Comparison of ENCODE assay signal across 27 cellular contexts in genomic region chr6:81789303-81789702, GRCh38. TPM values are rescaled to one million over a fixed set of nuclear protein-coding genes. Genes with fewer than 3 reads are reported as not detected.
"Had no signal": no experiment of that assay in that cellular context is flagged by ENCODE, and none has a peak within 500 bp of the region (broad histone marks: within the 10 kb centered on the region; RNA-seq: fewer than 3 reads in every experiment).

No MANE protein-coding gene starts in this region.

- H3K27ac Mint-ChIP-seq: activated CD4-positive, alpha-beta memory T cell treated with anti-CD3 and anti-CD28 coated beads for 36 hours; activated CD4-positive, alpha-beta T cell treated with anti-CD3 and anti-CD28 coated beads, Interleukin-2, amount 10 ng/mL, durations not matched to agents 7 days and 5 days; activated naive CD4-positive, alpha-beta T cell treated with anti-CD3 and anti-CD28 coated beads, Interleukin-2, amount 50 U/mL, for 72 hours; activated naive CD8-positive, alpha-beta T cell treated with anti-CD3 and anti-CD28 coated beads, Interleukin-2, amount 50 U/mL, for 24 hours had no signal

- H3K36me3 Mint-ChIP-seq: activated CD4-positive, alpha-beta memory T cell treated with anti-CD3 and anti-CD28 coated beads for 36 hours; activated naive CD4-positive, alpha-beta T cell treated with anti-CD3 and anti-CD28 coated beads, Interleukin-2, amount 50 U/mL, for 72 hours had no signal

- H3K27me3 Mint-ChIP-seq: activated CD4-positive, alpha-beta T cell treated with anti-CD3 and anti-CD28 coated beads, Interleukin-2, amount 10 ng/mL, durations not matched to agents 7 days and 5 days; central memory CD8-positive, alpha-beta T cell had no signal

- H3K4me1 Mint-ChIP-seq: activated CD4-positive, alpha-beta T cell treated with anti-CD3 and anti-CD28 coated beads, Interleukin-2, amount 10 ng/mL, durations not matched to agents 7 days and 5 days; activated naive CD8-positive, alpha-beta T cell treated with anti-CD3 and anti-CD28 coated beads, Interleukin-2, amount 50 U/mL, for 24 hours; central memory CD8-positive, alpha-beta T cell had no signal

- H3K9me3 ChIP-seq: ascending aorta, body of pancreas had no signal

- H3K27ac ChIP-seq: ascending aorta had no signal

- H3K4me3 Mint-ChIP-seq: activated CD4-positive, alpha-beta memory T cell treated with anti-CD3 and anti-CD28 coated beads for 36 hours; activated CD4-positive, alpha-beta T cell treated with anti-CD3 and anti-CD28 coated beads, Interleukin-2, amount 10 ng/mL, durations not matched to agents 7 days and 5 days; activated naive CD8-positive, alpha-beta T cell treated with anti-CD3 and anti-CD28 coated beads, Interleukin-2, amount 50 U/mL, for 24 hours; activated T-cell treated with anti-CD3 and anti-CD28 coated beads, Interleukin-2, amount 50 U/mL, for 4 hours; central memory CD8-positive, alpha-beta T cell had no signal

- DNase-seq: activated CD4-positive, alpha-beta memory T cell treated with anti-CD3 and anti-CD28 coated beads for 36 hours; activated CD4-positive, alpha-beta T cell treated with anti-CD3 and anti-CD28 coated beads, Interleukin-2, amount 10 ng/mL, durations not matched to agents 7 days and 5 days; activated CD4-positive, CD25-positive, alpha-beta regulatory T cell; activated CD8-positive, alpha-beta memory T cell treated with anti-CD3 and anti-CD28 coated beads for 24 hours; activated effector memory CD4-positive, alpha-beta T cell treated with anti-CD3 and anti-CD28 coated beads, Interleukin-2, amount 50 U/mL, for 16 hours; activated naive CD4-positive, alpha-beta T cell treated with Interleukin-2 at 50 U/mL for 16 hours; activated naive CD8-positive, alpha-beta T cell treated with anti-CD3 and anti-CD28 coated beads, Interleukin-2, amount 50 U/mL, for 24 hours; activated T-cell treated with anti-CD3 and anti-CD28 coated beads, Interleukin-2, amount 50 U/mL, for 4 hours; amniotic stem cell; body of pancreas; MM.1S; NCI-H1105; NCI-H1436; NCI-H1694 treated with DMSO at 0.1 percent for 48 hours; NCI-H2081; NCI-H2227 treated with DMSO at 0.1 percent for 48 hours; NCI-H446 treated with DMSO at 0.1 percent for 48 hours; NCI-H526; NCI-H774; SIG-M5; T-helper 2 cell; T1000 had no signal

- ATAC-seq: activated naive CD4-positive, alpha-beta T cell treated with anti-CD3 and anti-CD28 coated beads, Interleukin-2, amount 50 U/mL, for 72 hours; activated naive CD8-positive, alpha-beta T cell treated with anti-CD3 and anti-CD28 coated beads, Interleukin-2, amount 50 U/mL, for 24 hours; activated T-cell treated with anti-CD3 and anti-CD28 coated beads, Interleukin-2, amount 50 U/mL, for 4 hours had no signal

- FAIRE-seq: TTC549 had no signal

RNA-seq across cellular contexts. Expression of gene TENT5A, which starts 36.8 kb away (rescaled TPM):
- total RNA-seq: OCI-LY7 had no signal
